8 cellular contexts compared by ENCODE assay signal in the genomic region with DNA sequence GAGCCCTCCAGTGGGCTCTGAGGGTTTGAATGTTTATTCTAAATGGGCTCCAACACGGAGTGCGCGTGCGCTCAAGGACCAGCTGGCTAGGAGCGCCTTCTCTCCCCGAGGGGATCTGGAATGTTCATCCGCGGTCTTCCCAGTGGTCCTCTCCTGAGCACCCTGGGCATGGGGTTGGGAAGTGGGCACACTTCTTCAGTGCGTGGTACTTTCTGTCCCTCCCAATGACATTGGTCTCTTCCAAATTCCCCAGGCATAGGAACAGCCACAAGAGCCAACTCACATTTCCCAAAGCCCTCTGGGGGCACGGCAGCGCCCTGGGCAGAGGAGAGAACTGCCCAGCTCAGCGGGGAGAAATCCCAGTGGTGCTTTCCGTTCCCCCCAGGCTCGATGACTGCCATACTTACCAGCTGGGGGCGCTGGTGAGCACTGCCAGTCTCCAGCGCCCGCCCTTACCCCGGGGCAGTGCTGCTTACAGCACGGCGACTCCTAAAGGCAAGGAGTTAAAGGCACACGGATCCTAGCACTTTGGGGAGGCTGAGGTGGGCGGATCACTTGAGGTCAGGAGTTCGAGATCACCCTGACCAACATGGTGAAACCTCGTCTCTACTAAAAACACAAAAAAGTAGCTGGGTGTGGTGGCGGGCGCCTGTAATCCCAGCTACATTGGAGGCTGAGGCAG. TPM values are rescaled to one million over a fixed set of nuclear protein-coding genes. Genes with fewer than 3 reads are reported as not detected.
DNase-seq lines count a peak whose midpoint lies in the region; ATAC-seq and TF ChIP-seq lines count a peak whose summit lies in the region.

No MANE protein-coding gene starts in this region.

- peak overlapping the region; percentile 2; the same call in 1 of the 2 replicates for H3K4me3 ChIP-seq in BJ (ENCODE audit: low read depth, low read length)

- TF ChIP-seq CTCF in BJ (IDR thresholded peaks at IDR 0.05; ENCODE audit: insufficient read depth, low read depth, low read length), result peak; percentile 69

- peaks cover 2% of the 10 kb centered on the region; the same call in 1 of the 2 replicates for H3K27me3 ChIP-seq in BJ (ENCODE audit: control insufficient read depth, insufficient read depth, low read length)

- no peak for ATAC-seq in HG03045 (IDR thresholded peaks at IDR 0.05; ENCODE audit: unreplicated experiment)

- DNase-seq in BJ (ENCODE audit: low read depth) (no peak), HuH-7 (ENCODE audit: low spot score) (peak; percentile 90), cerebellum (ENCODE audit: low spot score) (peak; percentile 4), kidney glomerular epithelial cell (lab: John Stamatoyannopoulos, UW) (peak; percentile 19), cerebellar nuclear complex (lab: John Stamatoyannopoulos, UW) (no peak)
- DNase-seq in activated CD4-positive, CD25-positive, alpha-beta regulatory T cell treated with anti-CD3 and anti-CD28 coated beads, Interleukin-2, amount 50 U/mL, for 16 hours (ENCODE audit: low read depth, low spot score), result peak; percentile 28
- DNase-seq in stimulated activated CD4-positive, alpha-beta T cell treated with anti-CD3 and anti-CD28 coated beads, Interleukin-1b, Interleukin-23, amount 100 ng/mL, for 24 hours (ENCODE audit: low read depth in 4 of 4, low spot score in 1 of 4), result peak; percentile 46 to 63 (median 58)

- CTCF ChIA-PET in BJ (lab: Yijun Ruan, JAX), result interaction anchor here (0.6 to 2.1 kb wide), 14 partner anchors 8 to 247 kb away, joined by 3 to 7 read pairs (median 3); no protein-coding TSS in a partner anchor

- POLR2A ChIA-PET in BJ (lab: Charles Lee), result no interaction called here

- H3K36me3 ChIP-seq in BJ (ENCODE audit: control insufficient read depth, insufficient read depth, low read length), result no peaks in the 10 kb centered on the region

RNA-seq across cellular contexts. Expression of a gene that starts 29.9 kb away (rescaled TPM):
- polyA plus RNA-seq in BJ (2011; rRNA removed), result not detected in 2 replicates
- polyA minus RNA-seq in BJ (2011; rRNA and poly(A)+ RNA removed), result not detected in 2 replicates
- total RNA-seq in cerebellum, result not detected

RNA-seq across cellular contexts. Expression of a gene that starts 36.0 kb away (rescaled TPM):
- not detected in 2 replicates for polyA plus RNA-seq in BJ (2011; rRNA removed)
- polyA minus RNA-seq in BJ (2011; rRNA and poly(A)+ RNA removed), result not detected in 2 replicates
- 0.27 TPM for total RNA-seq in cerebellum

Comparison
In these comparisons a context has a peak if more than half of its experiments do, and no peak if none do; other contexts are left out.
1. DNase-seq: peak in HuH-7 (single experiment), activated CD4-positive, CD25-positive, alpha-beta regulatory T cell treated with anti-CD3 and anti-CD28 coated beads, Interleukin-2, amount 50 U/mL, for 16 hours (single experiment), cerebellum (single experiment), kidney glomerular epithelial cell (single experiment) and stimulated activated CD4-positive, alpha-beta T cell treated with anti-CD3 and anti-CD28 coated beads, Interleukin-1b, Interleukin-23, amount 100 ng/mL, for 24 hours (4 of 4); none in BJ (single experiment) and cerebellar nuclear complex (0 of 2).